Comparison of ENCODE assay signal across 1 cellular context in the genomic region with DNA sequence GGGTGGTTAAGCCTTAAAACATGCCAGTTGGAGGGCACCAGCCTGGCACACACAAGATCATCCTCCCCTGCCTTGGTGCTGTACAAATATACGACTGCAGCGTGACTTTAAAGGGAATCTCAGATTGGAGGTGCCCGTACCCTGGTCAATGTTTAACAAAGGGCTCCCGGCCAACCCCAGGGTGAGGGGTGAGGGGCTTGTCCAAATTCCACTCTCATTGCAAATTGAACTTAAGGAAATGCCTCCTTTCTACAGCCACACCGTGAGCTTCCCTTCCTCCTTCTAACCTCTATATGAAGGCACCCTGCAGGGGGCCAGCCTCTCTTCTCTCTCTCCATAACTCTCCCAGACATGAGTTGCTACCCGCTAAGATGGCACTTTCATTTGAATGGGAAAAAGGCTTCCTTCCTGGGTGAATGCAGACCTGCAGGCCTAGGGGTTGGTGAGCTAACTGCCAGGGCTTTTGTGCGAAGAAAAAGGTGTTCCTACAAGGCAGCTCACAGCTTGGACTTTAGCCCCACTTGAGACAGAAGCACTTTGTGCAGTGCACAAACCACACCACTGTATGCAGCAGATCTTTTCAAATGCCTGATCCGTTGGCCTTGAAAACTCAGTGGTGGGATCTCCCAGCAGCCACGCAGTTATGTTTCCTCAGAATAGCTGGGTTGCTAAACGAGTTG.
TF ChIP-seq lines count a peak whose summit lies in the region.

No MANE protein-coding gene starts in this region.

TF ChIP-seq in IMR-90, 13 proteins besides CTCF, POLR2A, EP300 and RAD21:
- TF ChIP-seq MAZ (IDR thresholded peaks at IDR 0.05; ENCODE audit: borderline replicate concordance, low read depth, low read length) (no peak), NFE2L2 (IDR thresholded peaks at IDR 0.05; ENCODE audit: low read depth, low read length) (no peak), CHD1 (IDR thresholded peaks at IDR 0.05; ENCODE audit: low read depth, low read length) (no peak), BHLHE40 (IDR thresholded peaks at IDR 0.05; ENCODE audit: low read depth, low read length) (no peak), FOS (IDR thresholded peaks at IDR 0.05; ENCODE audit: low read depth, low read length) (no peak), RCOR1 (IDR thresholded peaks at IDR 0.05; ENCODE audit: insufficient replicate concordance, low read length) (no peak), MXI1 (IDR thresholded peaks at IDR 0.05; ENCODE audit: borderline replicate concordance, low read depth, low read length) (no peak), RFX5 (IDR thresholded peaks at IDR 0.05; ENCODE audit: low read depth, low read length) (no peak), SMC3 (IDR thresholded peaks at IDR 0.05; ENCODE audit: low read depth, low read length) (no peak), MAFK (IDR thresholded peaks at IDR 0.05; ENCODE audit: low read depth, low read length) (no peak), CEBPB (IDR thresholded peaks at IDR 0.05; ENCODE audit: low read depth, low read length) (no peak)
- TF ChIP-seq, protein P1, sequence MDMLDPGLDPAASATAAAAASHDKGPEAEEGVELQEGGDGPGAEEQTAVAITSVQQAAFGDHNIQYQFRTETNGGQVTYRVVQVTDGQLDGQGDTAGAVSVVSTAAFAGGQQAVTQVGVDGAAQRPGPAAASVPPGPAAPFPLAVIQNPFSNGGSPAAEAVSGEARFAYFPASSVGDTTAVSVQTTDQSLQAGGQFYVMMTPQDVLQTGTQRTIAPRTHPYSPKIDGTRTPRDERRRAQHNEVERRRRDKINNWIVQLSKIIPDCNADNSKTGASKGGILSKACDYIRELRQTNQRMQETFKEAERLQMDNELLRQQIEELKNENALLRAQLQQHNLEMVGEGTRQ (IDR thresholded peaks at IDR 0.05; ENCODE audit: low read depth, low read length): no peak
- TF ChIP-seq, protein P2, sequence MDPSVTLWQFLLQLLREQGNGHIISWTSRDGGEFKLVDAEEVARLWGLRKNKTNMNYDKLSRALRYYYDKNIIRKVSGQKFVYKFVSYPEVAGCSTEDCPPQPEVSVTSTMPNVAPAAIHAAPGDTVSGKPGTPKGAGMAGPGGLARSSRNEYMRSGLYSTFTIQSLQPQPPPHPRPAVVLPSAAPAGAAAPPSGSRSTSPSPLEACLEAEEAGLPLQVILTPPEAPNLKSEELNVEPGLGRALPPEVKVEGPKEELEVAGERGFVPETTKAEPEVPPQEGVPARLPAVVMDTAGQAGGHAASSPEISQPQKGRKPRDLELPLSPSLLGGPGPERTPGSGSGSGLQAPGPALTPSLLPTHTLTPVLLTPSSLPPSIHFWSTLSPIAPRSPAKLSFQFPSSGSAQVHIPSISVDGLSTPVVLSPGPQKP (IDR thresholded peaks at IDR 0.05; ENCODE audit: borderline replicate concordance, low read depth, low read length): no peak
